2 cellular contexts compared by ENCODE assay signal in the genomic region with DNA sequence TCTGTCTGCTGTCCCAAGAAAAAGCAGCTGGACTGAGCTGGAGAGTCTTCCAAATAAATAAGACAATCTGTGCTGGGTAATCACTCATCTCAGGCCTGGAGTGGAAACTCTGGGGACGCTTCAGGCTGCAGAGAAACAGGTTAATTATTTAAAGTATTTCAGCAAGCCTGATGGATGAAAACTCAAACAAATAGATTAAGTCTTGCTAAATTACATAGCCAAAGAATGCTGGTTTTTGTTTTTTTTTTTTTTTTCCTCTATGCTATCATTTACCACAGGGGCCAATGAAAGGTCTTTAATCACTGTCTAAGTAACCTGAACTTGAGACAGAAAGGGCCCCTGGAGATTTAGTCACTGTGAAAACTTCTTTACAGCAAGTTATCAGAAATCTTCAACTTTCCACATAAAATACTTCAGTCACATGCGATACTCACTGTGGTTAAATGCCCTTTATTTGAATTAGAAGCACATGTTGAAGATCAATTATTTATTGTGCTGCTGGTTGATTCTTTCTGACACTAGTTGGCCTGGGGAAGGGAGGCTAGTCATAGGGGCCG.
TF ChIP-seq lines count a peak whose summit lies in the region.

No MANE protein-coding gene starts in this region.

TF ChIP-seq in SK-N-SH, 30 proteins besides CTCF, POLR2A, EP300 and RAD21 (continues in another document):
- TF ChIP-seq YY1 (IDR thresholded peaks at IDR 0.05; ENCODE audit: low read depth), result no peak
- TF ChIP-seq FOXJ3 (CRISPR knock-in tag; IDR thresholded peaks at IDR 0.05), result no peak
- no peak for TF ChIP-seq FOXM1 (IDR thresholded peaks at IDR 0.05; ENCODE audit: low read depth)
- no peak for TF ChIP-seq MXI1 (IDR thresholded peaks at IDR 0.05; ENCODE audit: low read depth, low read length)
- TF ChIP-seq NRF1 (IDR thresholded peaks at IDR 0.05; ENCODE audit: low read depth, low read length), result no peak
- peak; percentile 69; the same call in 1 of the 2 replicates for TF ChIP-seq NFIC (IDR thresholded peaks at IDR 0.05; ENCODE audit: borderline replicate concordance)
- peak; percentile 15; the same call in 1 of the 2 replicates for TF ChIP-seq SIN3A (IDR thresholded peaks at IDR 0.05; ENCODE audit: borderline replicate concordance, low read depth, low read length)
- TF ChIP-seq PBX3 (IDR thresholded peaks at IDR 0.05), result peak; percentile 85
- no peak for TF ChIP-seq USF1 (IDR thresholded peaks at IDR 0.05; ENCODE audit: borderline replicate concordance, low read depth)
- TF ChIP-seq ELF1 (IDR thresholded peaks at IDR 0.05), result no peak
- TF ChIP-seq USF2 (IDR thresholded peaks at IDR 0.05; ENCODE audit: borderline replicate concordance, low read depth, low read length), result no peak
- TF ChIP-seq GABPA (IDR thresholded peaks at IDR 0.05; ENCODE audit: low read depth), result no peak
- no peak for TF ChIP-seq MAX (IDR thresholded peaks at IDR 0.05; ENCODE audit: low read depth)
- no peak for TF ChIP-seq IRF3 (IDR thresholded peaks at IDR 0.05; ENCODE audit: low read depth, low read length)
- TF ChIP-seq FOSL2 (IDR thresholded peaks at IDR 0.05; ENCODE audit: borderline replicate concordance, low read depth), result peak; percentile 24; the same call in 1 of the 2 replicates
- peak; percentile 59 for TF ChIP-seq POLR2AphosphoS5 (IDR thresholded peaks at IDR 0.05; ENCODE audit: low read depth, low read length)
- TF ChIP-seq JUND (IDR thresholded peaks at IDR 0.05), result peak; percentile 68
- no peak for TF ChIP-seq EZH2phosphoT487 (IDR thresholded peaks at IDR 0.05; ENCODE audit: borderline replicate concordance, low read depth)
- TF ChIP-seq, protein P1, sequence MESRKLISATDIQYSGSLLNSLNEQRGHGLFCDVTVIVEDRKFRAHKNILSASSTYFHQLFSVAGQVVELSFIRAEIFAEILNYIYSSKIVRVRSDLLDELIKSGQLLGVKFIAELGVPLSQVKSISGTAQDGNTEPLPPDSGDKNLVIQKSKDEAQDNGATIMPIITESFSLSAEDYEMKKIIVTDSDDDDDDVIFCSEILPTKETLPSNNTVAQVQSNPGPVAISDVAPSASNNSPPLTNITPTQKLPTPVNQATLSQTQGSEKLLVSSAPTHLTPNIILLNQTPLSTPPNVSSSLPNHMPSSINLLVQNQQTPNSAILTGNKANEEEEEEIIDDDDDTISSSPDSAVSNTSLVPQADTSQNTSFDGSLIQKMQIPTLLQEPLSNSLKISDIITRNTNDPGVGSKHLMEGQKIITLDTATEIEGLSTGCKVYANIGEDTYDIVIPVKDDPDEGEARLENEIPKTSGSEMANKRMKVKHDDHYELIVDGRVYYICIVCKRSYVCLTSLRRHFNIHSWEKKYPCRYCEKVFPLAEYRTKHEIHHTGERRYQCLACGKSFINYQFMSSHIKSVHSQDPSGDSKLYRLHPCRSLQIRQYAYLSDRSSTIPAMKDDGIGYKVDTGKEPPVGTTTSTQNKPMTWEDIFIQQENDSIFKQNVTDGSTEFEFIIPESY (IDR thresholded peaks at IDR 0.05; ENCODE audit: borderline replicate concordance, low read depth), result no peak
- TF ChIP-seq RXRA (IDR thresholded peaks at IDR 0.05; ENCODE audit: borderline replicate concordance, low read depth), result peak; percentile 57; the same call in 1 of the 2 replicates
- TF ChIP-seq RCOR1 (IDR thresholded peaks at IDR 0.05; ENCODE audit: low read length), result no peak
- no peak for TF ChIP-seq SMC3 (IDR thresholded peaks at IDR 0.05; ENCODE audit: low read depth, low read length)

TF ChIP-seq in HepG2, 621 proteins besides CTCF, POLR2A, EP300 and RAD21:
- TF ChIP-seq ETV6 (CRISPR knock-in tag; conservative IDR thresholded peaks at IDR 0.05) (no peak), ZFP91 (CRISPR knock-in tag; IDR thresholded peaks at IDR 0.05; ENCODE audit: borderline replicate concordance) (no peak), ZZZ3 (CRISPR knock-in tag; IDR thresholded peaks at IDR 0.05; ENCODE audit: borderline replicate concordance) (no peak), FOXA1 (IDR thresholded peaks at IDR 0.05) (no peak), FOXA1 (CRISPR knock-in tag; IDR thresholded peaks at IDR 0.05) (no peak), ZMYM3 (CRISPR knock-in tag; IDR thresholded peaks at IDR 0.05) (no peak), SNRNP70 (IDR thresholded peaks at IDR 0.05; ENCODE audit: low read depth, low read length) (no peak), WIZ (CRISPR knock-in tag; IDR thresholded peaks at IDR 0.05) (no peak), ZBTB21 (CRISPR knock-in tag; IDR thresholded peaks at IDR 0.05) (no peak), ZNF232 (CRISPR knock-in tag; IDR thresholded peaks at IDR 0.05; ENCODE audit: borderline replicate concordance) (no peak), FOXA3 (CRISPR knock-in tag; IDR thresholded peaks at IDR 0.05) (no peak), KLF11 (CRISPR knock-in tag; IDR thresholded peaks at IDR 0.05) (no peak), GLI4 (CRISPR knock-in tag; IDR thresholded peaks at IDR 0.05; ENCODE audit: borderline replicate concordance) (no peak)
- TF ChIP-seq, protein P2, sequence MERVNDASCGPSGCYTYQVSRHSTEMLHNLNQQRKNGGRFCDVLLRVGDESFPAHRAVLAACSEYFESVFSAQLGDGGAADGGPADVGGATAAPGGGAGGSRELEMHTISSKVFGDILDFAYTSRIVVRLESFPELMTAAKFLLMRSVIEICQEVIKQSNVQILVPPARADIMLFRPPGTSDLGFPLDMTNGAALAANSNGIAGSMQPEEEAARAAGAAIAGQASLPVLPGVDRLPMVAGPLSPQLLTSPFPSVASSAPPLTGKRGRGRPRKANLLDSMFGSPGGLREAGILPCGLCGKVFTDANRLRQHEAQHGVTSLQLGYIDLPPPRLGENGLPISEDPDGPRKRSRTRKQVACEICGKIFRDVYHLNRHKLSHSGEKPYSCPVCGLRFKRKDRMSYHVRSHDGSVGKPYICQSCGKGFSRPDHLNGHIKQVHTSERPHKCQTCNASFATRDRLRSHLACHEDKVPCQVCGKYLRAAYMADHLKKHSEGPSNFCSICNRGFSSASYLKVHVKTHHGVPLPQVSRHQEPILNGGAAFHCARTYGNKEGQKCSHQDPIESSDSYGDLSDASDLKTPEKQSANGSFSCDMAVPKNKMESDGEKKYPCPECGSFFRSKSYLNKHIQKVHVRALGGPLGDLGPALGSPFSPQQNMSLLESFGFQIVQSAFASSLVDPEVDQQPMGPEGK (CRISPR knock-in tag; IDR thresholded peaks at IDR 0.05), result no peak
- TF ChIP-seq, protein P3, sequence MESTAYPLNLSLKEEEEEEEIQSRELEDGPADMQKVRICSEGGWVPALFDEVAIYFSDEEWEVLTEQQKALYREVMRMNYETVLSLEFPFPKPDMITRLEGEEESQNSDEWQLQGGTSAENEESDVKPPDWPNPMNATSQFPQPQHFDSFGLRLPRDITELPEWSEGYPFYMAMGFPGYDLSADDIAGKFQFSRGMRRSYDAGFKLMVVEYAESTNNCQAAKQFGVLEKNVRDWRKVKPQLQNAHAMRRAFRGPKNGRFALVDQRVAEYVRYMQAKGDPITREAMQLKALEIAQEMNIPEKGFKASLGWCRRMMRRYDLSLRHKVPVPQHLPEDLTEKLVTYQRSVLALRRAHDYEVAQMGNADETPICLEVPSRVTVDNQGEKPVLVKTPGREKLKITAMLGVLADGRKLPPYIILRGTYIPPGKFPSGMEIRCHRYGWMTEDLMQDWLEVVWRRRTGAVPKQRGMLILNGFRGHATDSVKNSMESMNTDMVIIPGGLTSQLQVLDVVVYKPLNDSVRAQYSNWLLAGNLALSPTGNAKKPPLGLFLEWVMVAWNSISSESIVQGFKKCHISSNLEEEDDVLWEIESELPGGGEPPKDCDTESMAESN (CRISPR knock-in tag; conservative IDR thresholded peaks at IDR 0.05), result no peak
- TF ChIP-seq, protein P4, sequence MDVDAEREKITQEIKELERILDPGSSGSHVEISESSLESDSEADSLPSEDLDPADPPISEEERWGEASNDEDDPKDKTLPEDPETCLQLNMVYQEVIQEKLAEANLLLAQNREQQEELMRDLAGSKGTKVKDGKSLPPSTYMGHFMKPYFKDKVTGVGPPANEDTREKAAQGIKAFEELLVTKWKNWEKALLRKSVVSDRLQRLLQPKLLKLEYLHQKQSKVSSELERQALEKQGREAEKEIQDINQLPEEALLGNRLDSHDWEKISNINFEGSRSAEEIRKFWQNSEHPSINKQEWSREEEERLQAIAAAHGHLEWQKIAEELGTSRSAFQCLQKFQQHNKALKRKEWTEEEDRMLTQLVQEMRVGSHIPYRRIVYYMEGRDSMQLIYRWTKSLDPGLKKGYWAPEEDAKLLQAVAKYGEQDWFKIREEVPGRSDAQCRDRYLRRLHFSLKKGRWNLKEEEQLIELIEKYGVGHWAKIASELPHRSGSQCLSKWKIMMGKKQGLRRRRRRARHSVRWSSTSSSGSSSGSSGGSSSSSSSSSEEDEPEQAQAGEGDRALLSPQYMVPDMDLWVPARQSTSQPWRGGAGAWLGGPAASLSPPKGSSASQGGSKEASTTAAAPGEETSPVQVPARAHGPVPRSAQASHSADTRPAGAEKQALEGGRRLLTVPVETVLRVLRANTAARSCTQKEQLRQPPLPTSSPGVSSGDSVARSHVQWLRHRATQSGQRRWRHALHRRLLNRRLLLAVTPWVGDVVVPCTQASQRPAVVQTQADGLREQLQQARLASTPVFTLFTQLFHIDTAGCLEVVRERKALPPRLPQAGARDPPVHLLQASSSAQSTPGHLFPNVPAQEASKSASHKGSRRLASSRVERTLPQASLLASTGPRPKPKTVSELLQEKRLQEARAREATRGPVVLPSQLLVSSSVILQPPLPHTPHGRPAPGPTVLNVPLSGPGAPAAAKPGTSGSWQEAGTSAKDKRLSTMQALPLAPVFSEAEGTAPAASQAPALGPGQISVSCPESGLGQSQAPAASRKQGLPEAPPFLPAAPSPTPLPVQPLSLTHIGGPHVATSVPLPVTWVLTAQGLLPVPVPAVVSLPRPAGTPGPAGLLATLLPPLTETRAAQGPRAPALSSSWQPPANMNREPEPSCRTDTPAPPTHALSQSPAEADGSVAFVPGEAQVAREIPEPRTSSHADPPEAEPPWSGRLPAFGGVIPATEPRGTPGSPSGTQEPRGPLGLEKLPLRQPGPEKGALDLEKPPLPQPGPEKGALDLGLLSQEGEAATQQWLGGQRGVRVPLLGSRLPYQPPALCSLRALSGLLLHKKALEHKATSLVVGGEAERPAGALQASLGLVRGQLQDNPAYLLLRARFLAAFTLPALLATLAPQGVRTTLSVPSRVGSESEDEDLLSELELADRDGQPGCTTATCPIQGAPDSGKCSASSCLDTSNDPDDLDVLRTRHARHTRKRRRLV (CRISPR knock-in tag; IDR thresholded peaks at IDR 0.05), result no peak
TF ChIP-seq in HepG2: peak in this region for 0.
